Comparison of ENCODE assay signal across 21 cellular contexts in genomic region chr2:215416656-215417055, GRCh38.
"Had no signal": no experiment of that assay in that cellular context is flagged by ENCODE, and none has a peak within 500 bp of the region (broad histone marks: within the 10 kb centered on the region; RNA-seq: fewer than 3 reads in every experiment).

No MANE protein-coding gene starts in this region.

- H3K9me3 ChIP-seq: colonic mucosa, heart left ventricle, transverse colon, vagina had no signal

- H3K4me2 ChIP-seq: neural progenitor cell had no signal

- H3K36me3 ChIP-seq: colonic mucosa had no signal

- H3K4me1 Mint-ChIP-seq: activated naive CD8-positive, alpha-beta T cell treated with anti-CD3 and anti-CD28 coated beads, Interleukin-2, amount 10 ng/mL, durations not matched to agents 7 days and 5 days; naive B cell; neural progenitor cell had no signal

- H3K4me3 ChIP-seq: colonic mucosa, heart left ventricle, lung, neural progenitor cell, skin epidermis, transverse colon, vagina had no signal

- H3K4me3 Mint-ChIP-seq: activated naive CD8-positive, alpha-beta T cell treated with anti-CD3 and anti-CD28 coated beads, Interleukin-2, amount 10 ng/mL, durations not matched to agents 7 days and 5 days; naive B cell; neural progenitor cell had no signal

- H2AFZ ChIP-seq: neural progenitor cell, parathyroid adenoma had no signal

- H3K27ac Mint-ChIP-seq: activated naive CD8-positive, alpha-beta T cell treated with anti-CD3 and anti-CD28 coated beads, Interleukin-2, amount 10 ng/mL, durations not matched to agents 7 days and 5 days; naive B cell; neural progenitor cell had no signal

- H3K79me2 ChIP-seq: parathyroid adenoma had no signal

- H3K27ac ChIP-seq: colonic mucosa, neural progenitor cell, parathyroid adenoma, skin epidermis, vagina had no signal

- FAIRE-seq: endothelial cell of umbilical vein, frontal cortex had no signal

- H3K27me3 ChIP-seq: colonic mucosa, heart left ventricle, neural progenitor cell, transverse colon, vagina had no signal

- H3K9me3 Mint-ChIP-seq: activated naive CD8-positive, alpha-beta T cell treated with anti-CD3 and anti-CD28 coated beads, Interleukin-2, amount 10 ng/mL, durations not matched to agents 7 days and 5 days; naive B cell; neural progenitor cell had no signal

- H3K36me3 Mint-ChIP-seq: activated naive CD8-positive, alpha-beta T cell treated with anti-CD3 and anti-CD28 coated beads, Interleukin-2, amount 10 ng/mL, durations not matched to agents 7 days and 5 days; naive B cell had no signal

- H3K4me1 ChIP-seq: colonic mucosa, neural progenitor cell, parathyroid adenoma, transverse colon, vagina had no signal

- DNase-seq: activated naive CD4-positive, alpha-beta T cell; activated naive CD8-positive, alpha-beta T cell treated with anti-CD3 and anti-CD28 coated beads, Interleukin-2, amount 10 ng/mL, durations not matched to agents 7 days and 5 days; activated T-cell treated with anti-CD3 and anti-CD28 coated beads for 4 hours; aorta; colonic mucosa; heart left ventricle; left colon; naive B cell; stimulated activated CD4-positive, alpha-beta T cell treated with anti-CD3 and anti-CD28 coated beads, Interleukin-4, amount 100 ng/mL, for 4 hours; stimulated activated CD8-positive, alpha-beta memory T cell treated with anti-CD3 and anti-CD28 coated beads, Interleukin-4, amount 100 ng/mL, for 48 hours; stimulated activated naive CD4-positive, alpha-beta T cell treated with Interleukin-2 at 50 U/mL for 16 hours; substantia nigra; SW 1271; transverse colon had no signal
